In the genomic region with DNA sequence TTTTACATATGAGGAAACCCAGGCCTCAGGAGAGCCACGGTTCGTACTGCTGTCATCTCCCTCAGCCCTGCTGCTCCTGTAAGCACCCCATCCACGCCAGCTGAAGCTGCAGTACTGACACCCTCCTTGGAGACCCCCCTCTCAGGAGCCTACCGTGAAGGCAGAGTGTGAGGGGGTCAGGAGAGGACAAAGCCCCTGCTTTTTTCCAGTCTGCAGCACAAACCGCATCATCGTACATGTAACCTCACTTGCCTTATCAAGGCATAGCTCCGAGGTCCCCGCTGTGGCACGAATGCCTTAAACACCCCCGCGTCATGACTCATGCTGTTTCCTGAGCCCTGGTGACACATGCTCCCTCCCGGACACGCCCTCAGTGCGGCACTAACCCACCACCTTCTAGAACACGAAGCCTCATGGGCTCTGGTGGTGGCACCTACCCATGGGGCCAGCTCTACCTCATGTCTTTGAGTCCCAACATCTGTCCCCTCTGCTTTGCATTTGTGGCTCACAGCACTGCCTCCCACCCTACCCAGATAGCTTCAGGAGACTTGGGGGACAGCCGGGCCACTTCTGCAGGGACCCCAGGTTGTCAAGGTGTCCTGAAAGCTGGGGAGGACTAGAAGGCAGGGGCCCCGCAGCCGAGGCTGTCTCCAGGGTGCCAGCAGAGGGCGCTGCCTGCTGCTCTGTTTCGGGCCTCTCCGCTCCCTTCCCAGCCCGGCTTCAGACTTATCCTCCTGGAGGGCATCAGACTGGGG, we compare ENCODE assay signal across 1 cellular context.
A peak's percentile ranks its signal among the peaks of the same experiment; 100 is the strongest.
TF ChIP-seq lines count a peak whose summit lies in the region.

No MANE protein-coding gene starts in this region.

TF ChIP-seq in HEK293, 187 proteins besides CTCF, POLR2A, EP300 and RAD21 (continued from another document and continues in another):
- no peak for TF ChIP-seq ZSCAN23 (tag by site-specific recombination; IDR thresholded peaks at IDR 0.05)
- TF ChIP-seq ZIC2 (tag by site-specific recombination; IDR thresholded peaks at IDR 0.05): peak; percentile 80
- peak; percentile 64; the same call in 1 of the 2 replicates for TF ChIP-seq KLF7 (tag by site-specific recombination; IDR thresholded peaks at IDR 0.05; ENCODE audit: borderline replicate concordance)
- TF ChIP-seq, protein P1, sequence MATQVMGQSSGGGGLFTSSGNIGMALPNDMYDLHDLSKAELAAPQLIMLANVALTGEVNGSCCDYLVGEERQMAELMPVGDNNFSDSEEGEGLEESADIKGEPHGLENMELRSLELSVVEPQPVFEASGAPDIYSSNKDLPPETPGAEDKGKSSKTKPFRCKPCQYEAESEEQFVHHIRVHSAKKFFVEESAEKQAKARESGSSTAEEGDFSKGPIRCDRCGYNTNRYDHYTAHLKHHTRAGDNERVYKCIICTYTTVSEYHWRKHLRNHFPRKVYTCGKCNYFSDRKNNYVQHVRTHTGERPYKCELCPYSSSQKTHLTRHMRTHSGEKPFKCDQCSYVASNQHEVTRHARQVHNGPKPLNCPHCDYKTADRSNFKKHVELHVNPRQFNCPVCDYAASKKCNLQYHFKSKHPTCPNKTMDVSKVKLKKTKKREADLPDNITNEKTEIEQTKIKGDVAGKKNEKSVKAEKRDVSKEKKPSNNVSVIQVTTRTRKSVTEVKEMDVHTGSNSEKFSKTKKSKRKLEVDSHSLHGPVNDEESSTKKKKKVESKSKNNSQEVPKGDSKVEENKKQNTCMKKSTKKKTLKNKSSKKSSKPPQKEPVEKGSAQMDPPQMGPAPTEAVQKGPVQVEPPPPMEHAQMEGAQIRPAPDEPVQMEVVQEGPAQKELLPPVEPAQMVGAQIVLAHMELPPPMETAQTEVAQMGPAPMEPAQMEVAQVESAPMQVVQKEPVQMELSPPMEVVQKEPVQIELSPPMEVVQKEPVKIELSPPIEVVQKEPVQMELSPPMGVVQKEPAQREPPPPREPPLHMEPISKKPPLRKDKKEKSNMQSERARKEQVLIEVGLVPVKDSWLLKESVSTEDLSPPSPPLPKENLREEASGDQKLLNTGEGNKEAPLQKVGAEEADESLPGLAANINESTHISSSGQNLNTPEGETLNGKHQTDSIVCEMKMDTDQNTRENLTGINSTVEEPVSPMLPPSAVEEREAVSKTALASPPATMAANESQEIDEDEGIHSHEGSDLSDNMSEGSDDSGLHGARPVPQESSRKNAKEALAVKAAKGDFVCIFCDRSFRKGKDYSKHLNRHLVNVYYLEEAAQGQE (tag by site-specific recombination; IDR thresholded peaks at IDR 0.05): no peak
- TF ChIP-seq ZNF792 (tag by site-specific recombination; IDR thresholded peaks at IDR 0.05): peak; percentile 19; the same call in 1 of the 2 replicates
- no peak for TF ChIP-seq ZNF23 (tag by site-specific recombination; IDR thresholded peaks at IDR 0.05; ENCODE audit: borderline replicate concordance)
- TF ChIP-seq GLIS2 (tag by site-specific recombination; IDR thresholded peaks at IDR 0.05): peak; percentile 89
- peak; percentile 22; the same call in 1 of the 2 replicates for TF ChIP-seq ZNF391 (tag by site-specific recombination; IDR thresholded peaks at IDR 0.05; ENCODE audit: borderline replicate concordance, low read depth)
- TF ChIP-seq ZNF146 (tag by site-specific recombination; IDR thresholded peaks at IDR 0.05): no peak
- peak; percentile 78; the same call in 1 of the 2 replicates for TF ChIP-seq ZNF660 (tag by site-specific recombination; IDR thresholded peaks at IDR 0.05)
- TF ChIP-seq, protein P2, sequence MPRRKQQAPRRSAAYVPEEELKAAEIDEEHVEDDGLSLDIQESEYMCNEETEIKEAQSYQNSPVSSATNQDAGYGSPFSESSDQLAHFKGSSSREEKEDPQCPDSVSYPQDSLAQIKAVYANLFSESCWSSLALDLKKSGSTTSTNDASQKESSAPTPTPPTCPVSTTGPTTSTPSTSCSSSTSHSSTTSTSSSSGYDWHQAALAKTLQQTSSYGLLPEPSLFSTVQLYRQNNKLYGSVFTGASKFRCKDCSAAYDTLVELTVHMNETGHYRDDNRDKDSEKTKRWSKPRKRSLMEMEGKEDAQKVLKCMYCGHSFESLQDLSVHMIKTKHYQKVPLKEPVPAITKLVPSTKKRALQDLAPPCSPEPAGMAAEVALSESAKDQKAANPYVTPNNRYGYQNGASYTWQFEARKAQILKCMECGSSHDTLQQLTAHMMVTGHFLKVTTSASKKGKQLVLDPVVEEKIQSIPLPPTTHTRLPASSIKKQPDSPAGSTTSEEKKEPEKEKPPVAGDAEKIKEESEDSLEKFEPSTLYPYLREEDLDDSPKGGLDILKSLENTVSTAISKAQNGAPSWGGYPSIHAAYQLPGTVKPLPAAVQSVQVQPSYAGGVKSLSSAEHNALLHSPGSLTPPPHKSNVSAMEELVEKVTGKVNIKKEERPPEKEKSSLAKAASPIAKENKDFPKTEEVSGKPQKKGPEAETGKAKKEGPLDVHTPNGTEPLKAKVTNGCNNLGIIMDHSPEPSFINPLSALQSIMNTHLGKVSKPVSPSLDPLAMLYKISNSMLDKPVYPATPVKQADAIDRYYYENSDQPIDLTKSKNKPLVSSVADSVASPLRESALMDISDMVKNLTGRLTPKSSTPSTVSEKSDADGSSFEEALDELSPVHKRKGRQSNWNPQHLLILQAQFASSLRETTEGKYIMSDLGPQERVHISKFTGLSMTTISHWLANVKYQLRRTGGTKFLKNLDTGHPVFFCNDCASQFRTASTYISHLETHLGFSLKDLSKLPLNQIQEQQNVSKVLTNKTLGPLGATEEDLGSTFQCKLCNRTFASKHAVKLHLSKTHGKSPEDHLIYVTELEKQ (tag by site-specific recombination; IDR thresholded peaks at IDR 0.05; ENCODE audit: borderline replicate concordance): no peak
- peak; percentile 93 for TF ChIP-seq ZEB2 (tag by site-specific recombination; IDR thresholded peaks at IDR 0.05)
- TF ChIP-seq ZBTB20 (tag by site-specific recombination; IDR thresholded peaks at IDR 0.05): peak; percentile 52; the same call in 1 of the 2 replicates
- TF ChIP-seq ZNF530 (tag by site-specific recombination; IDR thresholded peaks at IDR 0.05; ENCODE audit: low read depth): no peak
- peak; percentile 56 for TF ChIP-seq ZBTB8A (tag by site-specific recombination; IDR thresholded peaks at IDR 0.05)
- no peak for TF ChIP-seq ZNF341 (tag by site-specific recombination; IDR thresholded peaks at IDR 0.05; ENCODE audit: low read depth)
- peak; percentile 64; the same call in 1 of the 2 replicates for TF ChIP-seq ZNF639 (tag by site-specific recombination; IDR thresholded peaks at IDR 0.05)
- TF ChIP-seq ZNF600 (tag by site-specific recombination; IDR thresholded peaks at IDR 0.05): peak; percentile 99
- TF ChIP-seq, protein P3, sequence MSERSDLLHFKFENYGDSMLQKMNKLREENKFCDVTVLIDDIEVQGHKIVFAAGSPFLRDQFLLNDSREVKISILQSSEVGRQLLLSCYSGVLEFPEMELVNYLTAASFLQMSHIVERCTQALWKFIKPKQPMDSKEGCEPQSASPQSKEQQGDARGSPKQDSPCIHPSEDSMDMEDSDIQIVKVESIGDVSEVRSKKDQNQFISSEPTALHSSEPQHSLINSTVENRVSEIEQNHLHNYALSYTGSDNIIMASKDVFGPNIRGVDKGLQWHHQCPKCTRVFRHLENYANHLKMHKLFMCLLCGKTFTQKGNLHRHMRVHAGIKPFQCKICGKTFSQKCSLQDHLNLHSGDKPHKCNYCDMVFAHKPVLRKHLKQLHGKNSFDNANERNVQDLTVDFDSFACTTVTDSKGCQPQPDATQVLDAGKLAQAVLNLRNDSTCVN (tag by site-specific recombination; optimal IDR thresholded peaks at IDR 0.05): peak; percentile 38
- no peak for TF ChIP-seq GLI2 (tag by site-specific recombination; IDR thresholded peaks at IDR 0.05; ENCODE audit: borderline replicate concordance, low read depth)
- TF ChIP-seq ZNF837 (tag by site-specific recombination; IDR thresholded peaks at IDR 0.05): no peak
- TF ChIP-seq ZNF830 (tag by site-specific recombination; IDR thresholded peaks at IDR 0.05; ENCODE audit: low read depth): no peak
- peak; percentile 66 for TF ChIP-seq ZNF654 (tag by site-specific recombination; IDR thresholded peaks at IDR 0.05; ENCODE audit: low read depth)
- peak; percentile 70; the same call in 1 of the 2 replicates for TF ChIP-seq KLF10 (tag by site-specific recombination; IDR thresholded peaks at IDR 0.05)
- TF ChIP-seq ZNF610 (tag by site-specific recombination; IDR thresholded peaks at IDR 0.05; ENCODE audit: borderline replicate concordance): no peak
- TF ChIP-seq ZNF121 (tag by site-specific recombination; IDR thresholded peaks at IDR 0.05): no peak
- TF ChIP-seq ZXDB (tag by site-specific recombination; IDR thresholded peaks at IDR 0.05): peak; percentile 75
- no peak for TF ChIP-seq ZNF292 (tag by site-specific recombination; IDR thresholded peaks at IDR 0.05; ENCODE audit: borderline replicate concordance, low read depth)
- TF ChIP-seq KLF1 (tag by site-specific recombination; IDR thresholded peaks at IDR 0.05): peak; percentile 88
- TF ChIP-seq ZNF501 (tag by site-specific recombination; IDR thresholded peaks at IDR 0.05): peak; percentile 77; the same call in 1 of the 2 replicates
- no peak for TF ChIP-seq OVOL3 (tag by site-specific recombination; IDR thresholded peaks at IDR 0.05)
- TF ChIP-seq ZNF488 (tag by site-specific recombination; IDR thresholded peaks at IDR 0.05): no peak
- peak; percentile 91 for TF ChIP-seq PRDM10 (tag by site-specific recombination; IDR thresholded peaks at IDR 0.05)
- TF ChIP-seq KLF17 (tag by site-specific recombination; IDR thresholded peaks at IDR 0.05): peak; percentile 97
- no peak for TF ChIP-seq ZNF248 (tag by site-specific recombination; IDR thresholded peaks at IDR 0.05)
- TF ChIP-seq KLF8 (tag by site-specific recombination; IDR thresholded peaks at IDR 0.05): peak; percentile 89
- no peak for TF ChIP-seq AEBP2 (tag by site-specific recombination; IDR thresholded peaks at IDR 0.05; ENCODE audit: borderline replicate concordance)
- no peak for TF ChIP-seq MZF1 (tag by site-specific recombination; IDR thresholded peaks at IDR 0.05; ENCODE audit: borderline replicate concordance)
- TF ChIP-seq BCL11A (tag by site-specific recombination; IDR thresholded peaks at IDR 0.05; ENCODE audit: low read depth): peak; percentile 62; the same call in 1 of the 2 replicates
- TF ChIP-seq ZNF394 (tag by site-specific recombination; IDR thresholded peaks at IDR 0.05; ENCODE audit: borderline replicate concordance): peak; percentile 46; the same call in 1 of the 2 replicates
